Comparison of ENCODE assay signal across 15 cellular contexts in genomic region chr17:81050645-81051625, GRCh38. TPM values are rescaled to one million over a fixed set of nuclear protein-coding genes. Genes with fewer than 3 reads are reported as not detected.
DNase-seq lines count a peak whose midpoint lies in the region; ATAC-seq, FAIRE-seq and TF ChIP-seq lines count a peak whose summit lies in the region.
"Had no signal": no experiment of that assay in that cellular context is flagged by ENCODE, and none has a peak within 500 bp of the region (broad histone marks: within the 10 kb centered on the region; RNA-seq: fewer than 3 reads in every experiment).

No MANE protein-coding gene starts in this region.

- peak overlapping the region; percentile 32; the same call in 1 of the 2 replicates for H3K27ac ChIP-seq in HL-60 (replicated peaks)
- peak overlapping the region; percentile 87 for H3K27ac ChIP-seq in WERI-Rb-1
- peak overlapping the region in 3 of 4 donors; percentile 36 to 60 (median 53) for H3K27ac ChIP-seq in gastroesophageal sphincter
- peak overlapping the region in 12 of 21 experiments; percentile 1 to 78 (median 66) for H3K27ac ChIP-seq in skin epidermis
- H3K27ac ChIP-seq in CD4-positive, alpha-beta T cell (ENCODE audit: low read depth, low read length), result no peak overlapping the region
- H3K27ac ChIP-seq: GM23248 had no signal

- H3K27ac Mint-ChIP-seq in CD4-positive, alpha-beta T cell, result no peak overlapping the region

- H3K27me3 ChIP-seq in HL-60 (ENCODE audit: insufficient read depth, poor library complexity, severe bottlenecking) (peaks cover 14% of the 10 kb centered on the region), WERI-Rb-1 (ENCODE audit: insufficient read depth, low read depth, severe bottlenecking) (no peaks in the 10 kb centered on the region), gastroesophageal sphincter (no peaks in the 10 kb centered on the region)
- H3K27me3 ChIP-seq in CD4-positive, alpha-beta T cell (ENCODE audit: control insufficient read depth, insufficient read depth, low read length), result no peaks in the 10 kb centered on the region

- H3K9me3 ChIP-seq in WERI-Rb-1 (ENCODE audit: severe bottlenecking) (no peaks in the 10 kb centered on the region), gastroesophageal sphincter (no peaks in the 10 kb centered on the region)
- H3K9me3 ChIP-seq in CD4-positive, alpha-beta T cell (ENCODE audit: control insufficient read depth, low read length), result no peaks in the 10 kb centered on the region

- TF ChIP-seq CTCF in HL-60 (IDR thresholded peaks at IDR 0.05; ENCODE audit: insufficient read depth, low read length) (no peak), WERI-Rb-1 (IDR thresholded peaks at IDR 0.05; ENCODE audit: low read depth, low read length) (no peak), gastroesophageal sphincter (IDR thresholded peaks at IDR 0.05) (no peak), lower leg skin (IDR thresholded peaks at IDR 0.05) (no peak)
- TF ChIP-seq CTCF in CD4-positive, alpha-beta T cell (IDR thresholded peaks at IDR 0.05), result no peak

- no peak for TF ChIP-seq POLR2A in gastroesophageal sphincter (IDR thresholded peaks at IDR 0.05)
- no peak for TF ChIP-seq POLR2A in GM12892 (IDR thresholded peaks at IDR 0.05; ENCODE audit: low read depth, low read length)
- TF ChIP-seq POLR2A in lower leg skin (IDR thresholded peaks at IDR 0.05), result no peak

- H3K9me3 Mint-ChIP-seq in CD4-positive, alpha-beta T cell, result no peaks in the 10 kb centered on the region
- H3K9me3 Mint-ChIP-seq: immature natural killer cell had no signal

- H3K4me3 ChIP-seq in HL-60 (replicated peaks; ENCODE audit: insufficient read depth, low read length) (no peak overlapping the region), WERI-Rb-1 (ENCODE audit: low read depth, low read length) (no peak overlapping the region), gastroesophageal sphincter (peak overlapping the region in 1 of 2 donors; percentile 14), skin epidermis (no peak overlapping the region), lower leg skin (ENCODE audit: low read depth, poor library complexity, severe bottlenecking) (no peak overlapping the region)
- H3K4me3 ChIP-seq: GM23248 had no signal

- no peak overlapping the region for H3K4me3 Mint-ChIP-seq in CD4-positive, alpha-beta T cell

- POLR2A ChIA-PET in CD4-positive, alpha-beta T cell (lab: Charles Lee), result no interaction called here

- 77 to 83% methylated on average over 6 to 13 of the region's 32 CpGs for WGBS in gastroesophageal sphincter (ENCODE audit: low coverage in 1 of 2), 2 donors
- 67 to 80% methylated on average over 32 of the region's 32 CpGs for WGBS in lower leg skin, 2 donors

- no peaks in the 10 kb centered on the region for H3K36me3 Mint-ChIP-seq in CD4-positive, alpha-beta T cell (ENCODE audit: low read depth)
- H3K36me3 Mint-ChIP-seq: immature natural killer cell had no signal

- TF ChIP-seq EP300 in gastroesophageal sphincter (IDR thresholded peaks at IDR 0.05), result no peak

- H3K4me1 ChIP-seq in gastroesophageal sphincter, result peaks cover 0 to 80% (median 24%) of the 10 kb centered on the region in 3 donors

- CTCF ChIA-PET in CD4-positive, alpha-beta T cell (lab: Charles Lee), result interaction anchor here (1.2 kb wide), 1 partner anchor 51 kb away, joined by 3 read pairs; no protein-coding TSS in a partner anchor

- FAIRE-seq in GM12892 (lab: Jason Lieb, UNC), result no peak

- intact Hi-C loops in CD4-positive, alpha-beta T cell (cut with DNase I, micrococcal nuclease), result no loop called here
- intact Hi-C loops in lower leg skin (cut with DNase I; ENCODE audit: low total_unique reads), result no loop called here

- H3K4me1 Mint-ChIP-seq in CD4-positive, alpha-beta T cell (ENCODE audit: low read depth), result peaks cover 8% of the 10 kb centered on the region

- H3K36me3 ChIP-seq in WERI-Rb-1 (peaks cover 35% of the 10 kb centered on the region), gastroesophageal sphincter (peaks cover 0 to 14% of the 10 kb centered on the region in 2 donors)

- peak; percentile 37 to 85 for DNase-seq in HL-60 (ENCODE audit: low read depth in 1 of 2, low spot score in 1 of 2)
- DNase-seq in WERI-Rb-1, result no peak
- no peak for DNase-seq in kidney glomerular epithelial cell (lab: John Stamatoyannopoulos, UW)
- no peak for DNase-seq in GM12892 (ENCODE audit: insufficient read length)
- no peak for DNase-seq in CD4-positive, alpha-beta T cell
- no peak for DNase-seq in lower leg skin (ENCODE audit: low spot score in 2 of 2)
- DNase-seq: activated CD4-positive, CD25-positive, alpha-beta regulatory T cell; erythroblast; GM23248; immature natural killer cell; Kasumi-1; NCI-H345; SHP77 had no signal

- H3K27me3 Mint-ChIP-seq in CD4-positive, alpha-beta T cell, result no peaks in the 10 kb centered on the region

- ATAC-seq in gastroesophageal sphincter, result no peak
- no peak for ATAC-seq in CD4-positive, alpha-beta T cell (ENCODE audit: poor library complexity)

RNA-seq across cellular contexts. Expression of gene BAIAP2, which starts 16.0 kb away (rescaled TPM):
- total RNA-seq in gastroesophageal sphincter (10 to 100 TPM; 32.7 to 54.9 (median 40.6) TPM), lower leg skin (100 to 1,000 TPM; 190 to 308 (median 224) TPM)
- polyA plus RNA-seq in GM12892 (2012; ENCODE audit: missing spikeins), result 1.5 TPM
- total RNA-seq in CD4-positive, alpha-beta T cell, result 1 to 10 TPM; 4.2 to 4.9 TPM

RNA-seq across cellular contexts. Expression of gene CHMP6, which starts 59.3 kb away (rescaled TPM):
- total RNA-seq in gastroesophageal sphincter (10 to 100 TPM; 17.6 to 26.0 (median 19.0) TPM), lower leg skin (10 to 100 TPM; 19.8 to 36.7 (median 26.1) TPM)
- polyA plus RNA-seq in GM12892 (2012; ENCODE audit: missing spikeins), result 11.9 TPM
- total RNA-seq in CD4-positive, alpha-beta T cell, result 10 to 100 TPM; 11.5 to 13.3 TPM

Comparison
In these comparisons a context has a peak if more than half of its experiments do, and no peak if none do; other contexts are left out.
1. DNase-seq: peak in HL-60 (2 of 2); none in WERI-Rb-1 (single experiment), kidney glomerular epithelial cell (single experiment), GM12892 (single experiment), CD4-positive, alpha-beta T cell (0 of 10) and lower leg skin (0 of 2).
2. RNA of gene BAIAP2, which starts 16.0 kb away (total RNA-seq): 190 to 308 TPM in lower leg skin and 32.7 to 54.9 TPM in gastroesophageal sphincter; 4.2 to 4.9 TPM in CD4-positive, alpha-beta T cell; every median in the first group is over 4 times any median in the second.